ENCODE assay signal across 26 cellular contexts in the genomic region with DNA sequence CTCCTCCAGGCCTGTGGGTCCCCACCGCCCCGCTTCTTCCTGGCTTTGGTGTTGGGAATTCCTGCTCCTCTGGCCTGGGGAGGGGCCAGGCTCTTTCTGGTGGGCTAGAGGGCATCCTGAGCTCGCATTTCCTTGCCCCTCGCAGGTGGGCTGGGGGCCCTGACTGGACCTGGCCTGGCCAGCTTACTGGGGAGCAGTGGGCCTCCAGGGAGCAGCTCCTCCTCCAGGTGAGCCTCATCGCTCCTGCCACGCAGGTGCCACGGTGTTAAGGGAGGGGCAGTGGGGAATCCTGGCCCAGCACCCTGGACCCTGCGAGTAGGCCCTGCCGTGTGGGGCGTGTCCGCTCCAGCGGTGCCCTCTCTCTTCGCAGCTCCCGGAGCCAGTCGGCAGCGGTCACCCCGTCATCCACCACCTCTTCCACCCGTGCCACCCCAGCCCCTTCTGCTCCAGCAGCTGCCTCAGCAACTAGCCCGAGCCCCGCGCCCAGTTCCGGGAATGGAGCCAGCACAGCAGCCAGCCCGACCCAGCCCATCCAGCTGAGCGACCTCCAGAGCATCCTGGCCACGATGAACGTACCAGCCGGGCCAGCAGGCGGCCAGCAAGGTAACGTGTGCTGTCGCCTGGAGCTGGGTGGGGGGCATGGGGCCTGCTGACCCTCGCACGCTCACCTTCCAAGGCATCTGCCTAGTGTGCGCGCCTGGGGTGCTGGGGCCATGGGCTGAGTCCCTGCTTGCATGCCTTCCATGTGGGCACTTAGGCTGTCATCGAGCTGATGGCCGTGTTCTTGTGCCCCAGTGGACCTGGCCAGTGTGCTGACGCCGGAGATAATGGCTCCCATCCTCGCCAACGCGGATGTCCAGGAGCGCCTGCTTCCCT. TPM values are rescaled to one million over a fixed set of nuclear protein-coding genes. Genes with fewer than 3 reads are reported as not detected.
DNase-seq lines count a peak whose midpoint lies in the region; ATAC-seq, FAIRE-seq and TF ChIP-seq lines count a peak whose summit lies in the region.
"Had no signal": no experiment of that assay in that cellular context is flagged by ENCODE, and none has a peak within 500 bp of the region (broad histone marks: within the 10 kb centered on the region; RNA-seq: fewer than 3 reads in every experiment).

No MANE protein-coding gene starts in this region.

- H3K27me3 ChIP-seq in GM12878 (replicated peaks in 1 of 2; ENCODE audit: control insufficient read depth in 2 of 2, insufficient read depth in 2 of 2, low read length in 1 of 2) (no peaks in the 10 kb centered on the region), neuronal stem cell (ENCODE audit: control insufficient read depth in 3 of 3, insufficient read depth in 3 of 3, low read depth in 1 of 3, low read length in 3 of 3) (no peaks in the 10 kb centered on the region)
- H3K27me3 ChIP-seq: hepatocyte, pancreas, SJCRH30, transverse colon had no signal

- intact Hi-C loops in GM12878 (cut with micrococcal nuclease; ENCODE audit: unreplicated experiment) = no loop called here

- H3K18ac ChIP-seq in neuronal stem cell (ENCODE audit: low read length) = no peak overlapping the region

- in situ Hi-C loops in GM12878 (cut with MboI) = loop anchor here (5.0 to 10.0 kb wide), 2 partner anchors 75 to 307 kb away; no protein-coding TSS in a partner anchor

- 96% methylated on average over 32 of the region's 42 CpGs for WGBS in GM12878 (ENCODE audit: insufficient coverage, insufficient replicate concordance, low lambda C conversion rate, missing lambda C conversion rate)
- no CpG with 5 or more reads among the region's 42 CpGs for WGBS in neuronal stem cell (ENCODE audit: extremely low coverage in 2 of 2, insufficient read length in 2 of 2, insufficient replicate concordance in 1 of 2), 2 donors

- TF ChIP-seq EP300 in GM12878 (IDR thresholded peaks at IDR 0.05; ENCODE audit: borderline replicate concordance in 1 of 2, control insufficient read depth in 1 of 2, low read depth in 2 of 2, low read length in 2 of 2) = no peak

- TF ChIP-seq CTCF in GM12878 (IDR thresholded peaks at IDR 0.05 in 2 of 3, conservative IDR thresholded peaks at IDR 0.05 in 1 of 3; ENCODE audit: control insufficient read depth in 2 of 3, extremely low read depth in 1 of 3, insufficient read depth in 1 of 3, low read depth in 3 of 3, low read length in 3 of 3) = no peak

- H3K9me3 ChIP-seq in GM12878 (replicated peaks; ENCODE audit: control insufficient read depth, insufficient read depth, low read length) (no peaks in the 10 kb centered on the region), neuronal stem cell (replicated peaks in 1 of 2; ENCODE audit: control insufficient read depth in 2 of 2, insufficient read depth in 1 of 2, low read depth in 1 of 2, low read length in 2 of 2) (no peaks in the 10 kb centered on the region)
- H3K9me3 ChIP-seq: pancreas, SJCRH30, transverse colon had no signal

- peaks cover 13% of the 10 kb centered on the region for H3K4me1 Mint-ChIP-seq in activated naive CD8-positive, alpha-beta T cell treated with anti-CD3 and anti-CD28 coated beads for 36 hours

- H3K79me1 ChIP-seq in neuronal stem cell (ENCODE audit: low read depth, low read length) = peaks cover 35% of the 10 kb centered on the region

- peak overlapping the region; percentile 91 for H3K23ac ChIP-seq in neuronal stem cell (ENCODE audit: low read depth, low read length, poor library complexity)

- RAD21 ChIA-PET in GM12878 (lab: Charles Lee; ENCODE audit: unreplicated experiment) = no interaction called here

- H3K36me3 ChIP-seq in GM12878 (ENCODE audit: control insufficient read depth in 2 of 2, insufficient read depth in 2 of 2, low read length in 1 of 2) = peaks cover 15 to 26% of the 10 kb centered on the region in 2 experiments; a peak in 3 of 4 replicates
- peaks cover 59 to 77% of the 10 kb centered on the region in 2 donors for H3K36me3 ChIP-seq in neuronal stem cell (replicated peaks in 1 of 2; ENCODE audit: control insufficient read depth in 2 of 2, insufficient read depth in 2 of 2, low read length in 2 of 2)

- peaks cover 13% of the 10 kb centered on the region for H4K20me1 ChIP-seq in GM12878 (ENCODE audit: control insufficient read depth, insufficient read depth)

- no peak overlapping the region for H2BK15ac ChIP-seq in neuronal stem cell (ENCODE audit: low read length)

- peaks cover 15% of the 10 kb centered on the region for H3K36me3 Mint-ChIP-seq in activated naive CD8-positive, alpha-beta T cell treated with anti-CD3 and anti-CD28 coated beads for 36 hours
- H3K36me3 Mint-ChIP-seq: naive B cell had no signal

- H3K27me3 Mint-ChIP-seq in activated naive CD8-positive, alpha-beta T cell treated with anti-CD3 and anti-CD28 coated beads for 36 hours = no peaks in the 10 kb centered on the region
- H3K27me3 Mint-ChIP-seq: activated T-cell treated with anti-CD3 and anti-CD28 coated beads, Interleukin-2, amount 50 U/mL, for 24 hours; naive B cell had no signal

- TF ChIP-seq POLR2A in GM12878 (IDR thresholded peaks at IDR 0.05; ENCODE audit: low read depth, low read length) = peak; percentile 36; the same call in 1 of the 2 replicates

- H3K4me3 ChIP-seq in GM12878 = no peak overlapping the region
- no peak overlapping the region for H3K4me3 ChIP-seq in neuronal stem cell (ENCODE audit: low read length in 2 of 2)
- H3K4me3 ChIP-seq: hepatocyte, pancreas, SJCRH30, transverse colon had no signal

- peaks cover 34% of the 10 kb centered on the region for H3K79me2 ChIP-seq in GM12878 (ENCODE audit: control insufficient read depth, insufficient read depth, low read length)

- H3K9ac ChIP-seq in GM12878 (ENCODE audit: control insufficient read depth, insufficient read depth, low read length) = no peak overlapping the region
- no peak overlapping the region for H3K9ac ChIP-seq in neuronal stem cell (ENCODE audit: low read depth, low read length, poor library complexity)
- H3K9ac ChIP-seq: KMS-11 had no signal

- H4K8ac ChIP-seq in neuronal stem cell (ENCODE audit: low read depth, low read length) = peak overlapping the region; percentile 82

- H3K4me3 Mint-ChIP-seq in activated naive CD8-positive, alpha-beta T cell treated with anti-CD3 and anti-CD28 coated beads for 36 hours = no peak overlapping the region
- H3K4me3 Mint-ChIP-seq: activated T-cell treated with anti-CD3 and anti-CD28 coated beads, Interleukin-2, amount 50 U/mL, for 24 hours; H9 had no signal

- POLR2A ChIA-PET in GM12878 (lab: Charles Lee) = no interaction called here

- H2BK12ac ChIP-seq in neuronal stem cell (ENCODE audit: low read length) = no peak overlapping the region

- TF ChIP-seq RAD21 in GM12878 (IDR thresholded peaks at IDR 0.05; ENCODE audit: insufficient read depth, low read depth, low read length) = no peak

- no peak overlapping the region for H3K4me2 ChIP-seq in GM12878 (ENCODE audit: control insufficient read depth, insufficient read depth)
- no peak overlapping the region for H3K4me2 ChIP-seq in neuronal stem cell (ENCODE audit: insufficient read depth, low read length, poor library complexity, severe bottlenecking)
- H3K4me2 ChIP-seq: hepatocyte, KMS-11 had no signal

- H3K9me3 Mint-ChIP-seq in activated naive CD8-positive, alpha-beta T cell treated with anti-CD3 and anti-CD28 coated beads for 36 hours = no peaks in the 10 kb centered on the region
- H3K9me3 Mint-ChIP-seq: activated T-cell treated with anti-CD3 and anti-CD28 coated beads, Interleukin-2, amount 50 U/mL, for 24 hours; H9; naive B cell had no signal

- H2BK5ac ChIP-seq in neuronal stem cell (ENCODE audit: low read length) = no peak overlapping the region

- H2AK5ac ChIP-seq in neuronal stem cell (ENCODE audit: low read depth, low read length) = no peak overlapping the region

- DNase-seq in DMS 273 (lab: John Stamatoyannopoulos, UW; ENCODE audit: unreplicated experiment) (peak; percentile 53), DMS 273 treated with DMSO at 0.1 percent for 48 hours (lab: John Stamatoyannopoulos, UW) (no peak), HTR-8/SVneo (ENCODE audit: insufficient read length, low spot score) (no peak), GM12878 (ENCODE audit: low read depth, low spot score) (no peak), neuronal stem cell (ENCODE audit: low spot score) (no peak), NCI-H187 (lab: John Stamatoyannopoulos, UW) (no peak), NOMO-1 treated with DMSO at 0.1 percent for 48 hours (lab: John Stamatoyannopoulos, UW; ENCODE audit: unreplicated experiment) (no peak)
- DNase-seq in activated naive CD8-positive, alpha-beta T cell treated with anti-CD3 and anti-CD28 coated beads for 36 hours = no peak
- DNase-seq: activated CD4-positive, alpha-beta T cell treated with anti-CD3 and anti-CD28 coated beads, Interleukin-2, amount 50 U/mL, for 48 hours; activated naive CD4-positive, alpha-beta T cell treated with anti-CD3 and anti-CD28 coated beads, Interleukin-2, amount 50 U/mL, for 16 hours; activated T-cell treated with anti-CD3 and anti-CD28 coated beads, Interleukin-2, amount 50 U/mL, for 24 hours; H9; naive B cell; NCI-H1048; NCI-H524; SJCRH30; stimulated activated CD4-positive, alpha-beta T cell treated with anti-CD3 and anti-CD28 coated beads, Interleukin-1b, Interleukin-23, amount 100 ng/mL, for 48 hours; stimulated activated naive CD8-positive, alpha-beta T cell treated with anti-CD3 and anti-CD28 coated beads, Interleukin-15, Interleukin-2, amounts not matched to agents 100 U/mL and 50 U/mL, for 24 hours; T-helper 2 cell; transverse colon; WERI-Rb-1 had no signal

- H2AFZ ChIP-seq in GM12878 (ENCODE audit: control insufficient read depth, low read depth, low read length) (no peak overlapping the region), neuronal stem cell (ENCODE audit: low read length) (no peak overlapping the region)
- H2AFZ ChIP-seq: hepatocyte had no signal

- H3K4me1 ChIP-seq in GM12878 (ENCODE audit: control insufficient read depth, insufficient read depth, low read length) (peaks cover 10% of the 10 kb centered on the region), neuronal stem cell (ENCODE audit: control insufficient read depth in 2 of 2, insufficient read depth in 1 of 2, low read depth in 1 of 2, low read length in 2 of 2) (peaks cover 8 to 10% of the 10 kb centered on the region in 2 donors)

- H3K4ac ChIP-seq in neuronal stem cell (ENCODE audit: low read length) = no peak overlapping the region

- no TSS peak for BruUV-seq in GM12878 (replicated peaks; lab: Mats Ljungman, UMichigan)

- H4K91ac ChIP-seq in neuronal stem cell (ENCODE audit: low read depth, low read length, poor library complexity) = no peak overlapping the region

- peak overlapping the region; percentile 21 for H3K14ac ChIP-seq in neuronal stem cell (ENCODE audit: low read length)

- CTCF ChIA-PET in GM12878 (lab: Yijun Ruan, JAX) = no interaction called here

- H3K27ac ChIP-seq in GM12878 (ENCODE audit: control insufficient read depth, insufficient read depth) (no peak overlapping the region), neuronal stem cell (replicated peaks; ENCODE audit: low read length) (no peak overlapping the region)
- H3K27ac ChIP-seq: hepatocyte, KMS-11, pancreas, SJCRH30 had no signal

- H3K27ac Mint-ChIP-seq in activated naive CD8-positive, alpha-beta T cell treated with anti-CD3 and anti-CD28 coated beads for 36 hours = no peak overlapping the region

- H2BK120ac ChIP-seq in neuronal stem cell (ENCODE audit: low read depth, low read length) = no peak overlapping the region

- FAIRE-seq in HTR-8/SVneo (lab: Jason Lieb, UNC) (peak; percentile 62), GM12878 (lab: Jason Lieb, UNC) (no peak)
- FAIRE-seq: GM12891, islet of Langerhans, pancreas had no signal

- SMC1A ChIA-PET in GM12878 (lab: Charles Lee; ENCODE audit: uncharacterized antibody, unreplicated experiment) = no interaction called here

- ATAC-seq in GM12878 = no peak
- ATAC-seq: pancreas; stimulated activated naive CD8-positive, alpha-beta T cell treated with anti-CD3 and anti-CD28 coated beads, Interleukin-15, Interleukin-2, amounts not matched to agents 100 U/mL and 50 U/mL, for 24 hours had no signal

RNA-seq across cellular contexts. Expression of gene ADRM1, which starts 4.7 kb away (rescaled TPM):
- 20.8 and 22.6 TPM in 2 replicates for total RNA-seq in GM12878 (2013; cell fraction: nucleolus; rRNA removed)
- total RNA-seq in GM12878 (2014; rRNA removed) (148 and 160 TPM in 2 replicates), GM12878 (2014; rRNA removed; fragmentation: Illumina TruSeq; extraction: Trizol) (43.3 and 53.3 TPM in 2 replicates), GM12878 (2021) (117 and 125 TPM in 2 replicates)
- 17.4 TPM for polyA plus RNA-seq in GM12878 (2011; ENCODE audit: low read depth)
- polyA plus RNA-seq in GM12878 (2011; rRNA removed) (33.1 and 67.0 TPM in 2 replicates), GM12878 (2014; fragmentation: Illumina TruSeq; extraction: Trizol) (10.2 and 34.3 TPM in 2 replicates), GM12878 (2014; fragmentation: Nextera tagmentation; extraction: Ambion mirVana) (10 to 100 TPM in 1 of 2 experiments, 1 to 10 TPM in 1; 3.4 to 13.6 TPM), GM12878 (2014; rRNA removed) (150 and 181 TPM in 2 replicates), GM12878 (2016; fragmentation: Nextera tagmentation; extraction: Ambion mirVana) (100 to 1,000 TPM; 207 to 213 TPM)
- polyA plus RNA-seq in GM12878 (2011; cell fraction: cytosol; rRNA removed) = 84.8 and 158 TPM in 2 replicates
- polyA plus RNA-seq in GM12878 (2011; cell fraction: nucleus; rRNA removed) = 104 and 164 TPM in 2 replicates
- 51.6 and 61.0 TPM in 2 replicates for polyA plus RNA-seq in GM12878 (2012)
- 28.0 and 62.4 TPM in 2 replicates for polyA minus RNA-seq in GM12878 (2011; rRNA and poly(A)+ RNA removed)
- polyA minus RNA-seq in GM12878 (2011; cell fraction: cytosol; rRNA and poly(A)+ RNA removed) = 30.9 and 42.4 TPM in 2 replicates
- polyA minus RNA-seq in GM12878 (2011; cell fraction: nucleus; rRNA and poly(A)+ RNA removed) = 30.0 and 51.8 TPM in 2 replicates
- polyA plus RNA-seq in neuronal stem cell (2013, experiment 1 of 2) = 69.1 TPM
- polyA plus RNA-seq in neuronal stem cell (2013, experiment 2 of 2) = 69.0 TPM
- 100 to 1,000 TPM; 136 to 139 TPM for total RNA-seq in activated naive CD8-positive, alpha-beta T cell treated with anti-CD3 and anti-CD28 coated beads for 36 hours

RNA-seq across cellular contexts. Expression of gene LAMA5, which starts 59.6 kb away (rescaled TPM):
- 2.5 and 3.7 TPM in 2 replicates for total RNA-seq in GM12878 (2013; cell fraction: nucleolus; rRNA removed)
- 0.62 and 1.5 TPM in 2 replicates for total RNA-seq in GM12878 (2014; rRNA removed)
- total RNA-seq in GM12878 (2014; rRNA removed; fragmentation: Illumina TruSeq; extraction: Trizol) = 0.09 and 0.28 TPM in 2 replicates
- total RNA-seq in GM12878 (2021) = 1.4 and 2.2 TPM in 2 replicates
- polyA plus RNA-seq in GM12878 (2011; ENCODE audit: low read depth) = 0.56 TPM
- not detected in 2 replicates for polyA plus RNA-seq in GM12878 (2011; rRNA removed)
- polyA plus RNA-seq in GM12878 (2011; cell fraction: cytosol; rRNA removed) = 0.06 and 0.12 TPM in 2 replicates
- 2.4 and 3.6 TPM in 2 replicates for polyA plus RNA-seq in GM12878 (2011; cell fraction: nucleus; rRNA removed)
- polyA plus RNA-seq in GM12878 (2012) = 2.4 and 2.6 TPM in 2 replicates
- polyA plus RNA-seq in GM12878 (2014; fragmentation: Illumina TruSeq; extraction: Trizol) = 0.62 TPM in 1 of 2 replicates, not detected in the other
- not detected for polyA plus RNA-seq in GM12878 (2014; fragmentation: Nextera tagmentation; extraction: Ambion mirVana)
- polyA plus RNA-seq in GM12878 (2014; rRNA removed) = 1.0 and 3.1 TPM in 2 replicates
- polyA plus RNA-seq in GM12878 (2016; fragmentation: Nextera tagmentation; extraction: Ambion mirVana) = 1 to 10 TPM; 1.6 TPM
- polyA minus RNA-seq in GM12878 (2011; rRNA and poly(A)+ RNA removed) = under 0.01 and 0.29 TPM in 2 replicates
- 0.27 and 2.3 TPM in 2 replicates for polyA minus RNA-seq in GM12878 (2011; cell fraction: cytosol; rRNA and poly(A)+ RNA removed)
- polyA minus RNA-seq in GM12878 (2011; cell fraction: nucleus; rRNA and poly(A)+ RNA removed) = 0.24 and 2.1 TPM in 2 replicates
- polyA plus RNA-seq in neuronal stem cell (2013, experiment 1 of 2) = 59.5 TPM
- polyA plus RNA-seq in neuronal stem cell (2013, experiment 2 of 2) = 57.4 TPM
- total RNA-seq in activated naive CD8-positive, alpha-beta T cell treated with anti-CD3 and anti-CD28 coated beads for 36 hours = under 1 TPM; 0.38 to 0.91 TPM
